In the genomic region with DNA sequence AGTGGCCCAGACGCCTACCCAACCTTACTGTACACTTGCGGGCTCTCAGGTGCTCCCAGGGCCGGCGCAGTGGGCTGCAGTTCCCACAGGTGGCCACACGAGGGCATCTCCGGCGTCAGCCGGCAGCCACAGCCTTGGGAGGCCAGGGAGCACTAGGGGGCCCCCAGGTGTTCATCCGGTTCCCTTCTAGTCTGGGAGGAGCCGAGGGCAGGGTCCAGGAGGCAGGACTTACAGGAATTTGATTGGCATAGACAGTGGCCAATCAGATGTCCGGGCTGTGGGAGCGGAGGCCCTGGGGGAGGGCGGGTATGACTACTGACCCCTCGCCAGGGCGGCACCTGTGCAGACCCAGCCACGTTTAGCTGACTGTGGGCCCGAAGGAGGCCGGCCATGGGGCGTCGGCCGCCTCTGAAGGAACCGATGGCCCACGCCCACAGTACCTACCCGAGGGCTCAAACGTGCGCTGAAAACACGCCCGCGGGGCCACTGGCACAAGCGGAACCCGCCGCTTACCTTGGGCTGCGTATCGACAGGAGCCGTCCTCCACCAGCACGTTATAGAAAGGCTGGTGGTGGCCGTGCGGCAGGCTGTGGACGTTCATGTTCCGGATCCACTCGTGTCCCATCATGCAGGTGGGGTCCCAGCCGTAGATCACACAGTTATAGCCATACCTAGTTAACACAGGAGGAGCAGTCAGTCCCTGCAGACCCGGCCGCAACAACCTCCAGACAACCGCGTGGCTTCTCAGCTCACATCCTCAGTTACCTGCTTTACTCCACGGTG, we compare ENCODE assay signal across 8 cellular contexts. TPM values are rescaled to one million over a fixed set of nuclear protein-coding genes. Genes with fewer than 3 reads are reported as not detected.
DNase-seq lines count a peak whose midpoint lies in the region; ATAC-seq and TF ChIP-seq lines count a peak whose summit lies in the region.

No MANE protein-coding gene starts in this region.

- no peak overlapping the region for H3K27ac ChIP-seq in upper lobe of left lung

- ATAC-seq in HG03280 (IDR thresholded peaks at IDR 0.05; ENCODE audit: unreplicated experiment) (peak; percentile 61), esophagus mucosa (peak; percentile 96), omental fat pad (ENCODE audit: low FRiP score) (peak; percentile 46), upper lobe of left lung (ENCODE audit: low FRiP score in 2 of 2) (peak; percentile 62 to 83)

- no peak overlapping the region for H3K4me3 ChIP-seq in upper lobe of left lung

- peaks cover 0 to 2% (median 0%) of the 10 kb centered on the region in 4 donors for H3K4me1 ChIP-seq in upper lobe of left lung

- DNase-seq in NCI-H524 (lab: John Stamatoyannopoulos, UW), result peak; percentile 38 to 75
- DNase-seq in NCI-H524 treated with DMSO at 0.1 percent for 48 hours (lab: John Stamatoyannopoulos, UW), result no peak
- peak; percentile 4 for DNase-seq in NCI-H748 treated with DMSO at 0.1 percent for 48 hours (lab: John Stamatoyannopoulos, UW)
- DNase-seq in activated CD8-positive, alpha-beta memory T cell treated with anti-CD3 and anti-CD28 coated beads, Interleukin-2, amount 50 U/mL, for 4 hours, result peak; percentile 70
- no peak for DNase-seq in omental fat pad (ENCODE audit: low spot score)
- DNase-seq in upper lobe of left lung, result peak; percentile 72 to 92

- no peak for TF ChIP-seq EP300 in upper lobe of left lung (IDR thresholded peaks at IDR 0.05)

- H3K9me3 ChIP-seq in upper lobe of left lung, result no peaks in the 10 kb centered on the region

- H3K27me3 ChIP-seq in upper lobe of left lung, result no peaks in the 10 kb centered on the region

- WGBS in upper lobe of left lung, 2 donors, result 88 to 95% methylated on average over 26 to 46 of the region's 47 CpGs

- TF ChIP-seq CTCF in omental fat pad (IDR thresholded peaks at IDR 0.05) (no peak), upper lobe of left lung (IDR thresholded peaks at IDR 0.05) (peak; percentile 55 to 84 (median 74))

- no peak for TF ChIP-seq POLR2A in upper lobe of left lung (IDR thresholded peaks at IDR 0.05)

- peaks cover 22 to 77% (median 59%) of the 10 kb centered on the region in 4 donors for H3K36me3 ChIP-seq in upper lobe of left lung

RNA-seq across cellular contexts. Expression of a gene that starts 34.8 kb away (rescaled TPM):
- total RNA-seq in esophagus mucosa (22.9 TPM), omental fat pad (10 to 100 TPM; 45.0 to 74.2 (median 62.2) TPM), upper lobe of left lung (100 to 1,000 TPM in 1 of 6 donors, 10 to 100 TPM in 5; 38.2 to 122 (median 59.0) TPM)

RNA-seq across cellular contexts. Expression of a gene that starts 56.3 kb away (rescaled TPM):
- total RNA-seq in esophagus mucosa, result 0.56 TPM
- total RNA-seq in omental fat pad, result 10 to 100 TPM in 1 of 4 donors, 1 to 10 TPM in 3; 4.5 to 22.4 (median 6.1) TPM
- total RNA-seq in upper lobe of left lung, result 10 to 100 TPM in 2 of 6 donors, 1 to 10 TPM in 4; 2.0 to 13.6 (median 7.2) TPM

Comparison
In these comparisons a context has a peak if more than half of its experiments do, and no peak if none do; other contexts are left out.
1. DNase-seq: peak in NCI-H524 (2 of 2), NCI-H748 treated with DMSO at 0.1 percent for 48 hours (single experiment), activated CD8-positive, alpha-beta memory T cell treated with anti-CD3 and anti-CD28 coated beads, Interleukin-2, amount 50 U/mL, for 4 hours (single experiment) and upper lobe of left lung (2 of 2); none in NCI-H524 treated with DMSO at 0.1 percent for 48 hours (single experiment) and omental fat pad (single experiment).
2. ATAC-seq: peak in every context shown above with its lines; median percentile 96 in esophagus mucosa; 72 in upper lobe of left lung; 61 in HG03280; 46 in omental fat pad.
3. CTCF ChIP-seq: peak in upper lobe of left lung (6 of 6); none in omental fat pad (0 of 3).